In the genomic region with DNA sequence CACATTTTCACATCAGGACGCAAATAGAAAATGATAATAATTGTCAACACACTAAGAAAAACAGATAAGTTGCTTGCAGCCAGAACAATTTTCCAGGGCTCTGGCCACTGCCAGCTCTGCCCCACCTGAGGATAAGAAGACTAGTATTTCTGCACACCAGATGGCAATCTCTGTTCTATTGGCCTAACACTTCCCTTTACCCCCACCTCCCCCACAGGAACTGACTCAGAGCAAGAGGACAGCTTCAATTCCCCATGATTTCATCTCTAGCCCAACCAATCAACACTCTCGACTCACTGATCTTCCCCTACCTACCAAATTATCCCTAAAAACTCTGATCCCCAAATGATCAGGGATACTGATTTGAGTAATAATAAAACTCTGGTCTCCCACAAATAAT, we compare ENCODE assay signal across 18 cellular contexts.
A peak's percentile ranks its signal among the peaks of the same experiment; 100 is the strongest.
DNase-seq lines count a peak whose midpoint lies in the region; ATAC-seq and TF ChIP-seq lines count a peak whose summit lies in the region.
"Had no signal": no experiment of that assay in that cellular context is flagged by ENCODE, and none has a peak within 500 bp of the region (broad histone marks: within the 10 kb centered on the region; RNA-seq: fewer than 3 reads in every experiment).

No MANE protein-coding gene starts in this region.

- peak; percentile 4 for DNase-seq in AG20443 (ENCODE audit: low spot score)
- DNase-seq in GM03348 (ENCODE audit: low spot score), result peak; percentile 2
- DNase-seq in cortex of kidney (lab: John Stamatoyannopoulos, UW), result peak; percentile 0
- DNase-seq in dedifferentiated amniotic fluid mesenchymal stem cell (ENCODE audit: extremely low spot score), result no peak
- DNase-seq in retina, result no peak
- DNase-seq: activated CD4-positive, alpha-beta T cell treated with anti-CD3 and anti-CD28 coated beads for 48 hours; activated T-cell treated with anti-CD3 and anti-CD28 coated beads, Interleukin-2, amount 50 U/mL, for 4 hours; DMS79 treated with DMSO at 0.1 percent for 48 hours; H7; mucosa of descending colon; NCI-H510A; ovary; small intestine had no signal

- no peak overlapping the region for H3K4me3 ChIP-seq in OCI-LY3 (ENCODE audit: low read length)
- H3K4me3 ChIP-seq: BLaER1 treated with 17β-estradiol and CSF1 and Interleukin-3, amounts not matched to agents 10 nM and 100 nM; mucosa of descending colon; ovary had no signal

- H3K9ac ChIP-seq in OCI-LY3 (ENCODE audit: low read length), result no peak overlapping the region
- H3K9ac ChIP-seq: BLaER1 treated with 17β-estradiol and CSF1 and Interleukin-3, amounts not matched to agents 10 nM and 100 nM had no signal

- no peaks in the 10 kb centered on the region for H4K20me1 ChIP-seq in OCI-LY3 (ENCODE audit: insufficient read depth, low read length)
- H4K20me1 ChIP-seq: BLaER1 treated with 17β-estradiol and CSF1 and Interleukin-3, amounts not matched to agents 10 nM and 100 nM had no signal

- H3K79me2 ChIP-seq in OCI-LY3 (ENCODE audit: low read length), result no peaks in the 10 kb centered on the region

- H3K4me1 ChIP-seq in OCI-LY3 (ENCODE audit: low read length), result peaks cover 6% of the 10 kb centered on the region
- H3K4me1 ChIP-seq: BLaER1 treated with 17β-estradiol and CSF1 and Interleukin-3, amounts not matched to agents 10 nM and 100 nM had no signal

- H3K27ac ChIP-seq in OCI-LY3 (ENCODE audit: low read length), result no peak overlapping the region
- H3K27ac ChIP-seq: BLaER1 treated with 17β-estradiol and CSF1 and Interleukin-3, amounts not matched to agents 10 nM and 100 nM; epithelial cell of prostate; ovary had no signal

- no peak for TF ChIP-seq CTCF in OCI-LY3 (IDR thresholded peaks at IDR 0.05; ENCODE audit: low read depth, low read length)

- H3K27me3 ChIP-seq in OCI-LY3 (ENCODE audit: low read depth, low read length), result no peaks in the 10 kb centered on the region
- H3K27me3 ChIP-seq: ovary had no signal

- ATAC-seq in esophagus mucosa, result no peak
- ATAC-seq: activated T-cell treated with anti-CD3 and anti-CD28 coated beads, Interleukin-2, amount 50 U/mL, for 4 hours; mucosa of descending colon; stimulated activated memory B cell treated with anti-CD40 and anti-IgM and Interleukin-4, amounts not matched to agents 10 μg/mL and 1 μg/mL and 100 μg/mL, for 72 hours had no signal

- no peaks in the 10 kb centered on the region for H3K9me3 ChIP-seq in OCI-LY3 (ENCODE audit: insufficient read depth, low read length)
- H3K9me3 ChIP-seq: mucosa of descending colon, ovary had no signal

- H3K36me3 ChIP-seq in OCI-LY3 (replicated peaks; ENCODE audit: low read depth, low read length), result no peaks in the 10 kb centered on the region
- H3K36me3 ChIP-seq: BLaER1 treated with 17β-estradiol and CSF1 and Interleukin-3, amounts not matched to agents 10 nM and 100 nM; ovary had no signal

- H2AFZ ChIP-seq in OCI-LY3 (ENCODE audit: low read depth, low read length), result no peak overlapping the region

- peak overlapping the region; percentile 24; the same call in 1 of the 2 replicates for H3K4me2 ChIP-seq in OCI-LY3 (ENCODE audit: low read length)
- H3K4me2 ChIP-seq: BLaER1 treated with 17β-estradiol and CSF1 and Interleukin-3, amounts not matched to agents 10 nM and 100 nM had no signal

Comparison
In these comparisons a context has a peak if more than half of its experiments do, and no peak if none do; other contexts are left out.
1. DNase-seq: peak in AG20443 (single experiment), GM03348 (single experiment) and cortex of kidney (single experiment); none in dedifferentiated amniotic fluid mesenchymal stem cell (single experiment) and retina (single experiment).